19 cellular contexts compared by ENCODE assay signal in the genomic region with DNA sequence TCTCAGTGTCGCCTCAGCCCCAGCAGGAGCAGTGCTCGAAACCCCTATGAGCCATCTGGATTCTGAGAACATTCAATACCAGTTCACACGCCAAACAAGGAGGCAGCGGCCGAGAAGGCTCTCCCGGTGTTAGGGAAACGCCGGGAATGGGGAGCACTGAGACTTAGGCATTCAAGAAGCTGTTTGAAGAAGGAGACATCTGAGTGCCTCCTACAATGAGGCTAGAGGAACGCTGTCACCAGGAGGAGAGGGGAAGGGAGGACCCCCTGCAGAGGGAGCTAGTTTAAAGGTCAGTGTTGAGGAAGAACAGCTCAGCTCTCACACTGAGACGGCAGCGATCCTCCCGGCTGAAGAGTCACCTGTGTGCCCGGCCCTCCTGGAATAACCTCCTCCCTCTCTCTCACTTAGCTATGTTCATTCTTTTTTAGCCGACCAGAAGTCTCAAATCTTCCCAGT.
"Had no signal": no experiment of that assay in that cellular context is flagged by ENCODE, and none has a peak within 500 bp of the region (broad histone marks: within the 10 kb centered on the region; RNA-seq: fewer than 3 reads in every experiment).

No MANE protein-coding gene starts in this region.

- H3K4me1 ChIP-seq: ascending aorta, breast epithelium, pancreas, psoas muscle, tibial artery had no signal

- H3K36me3 Mint-ChIP-seq: activated naive CD4-positive, alpha-beta T cell treated with anti-CD3 and anti-CD28 coated beads, Interleukin-2, amount 50 U/mL, for 72 hours; mesothelial cell of epicardium; natural killer cell; WTC11 had no signal

- H3K4me3 ChIP-seq: ascending aorta, breast epithelium, lung, pancreas, psoas muscle, tibial artery had no signal

- FAIRE-seq: pancreas had no signal

- H3K27ac ChIP-seq: ascending aorta, breast epithelium, neutrophil, pancreas, psoas muscle, tibial artery had no signal

- H3K27me3 Mint-ChIP-seq: stimulated activated naive CD8-positive, alpha-beta T cell treated with anti-CD3 and anti-CD28 coated beads, Interleukin-15, amount 100 ng/mL, for 72 hours had no signal

- H3K27ac Mint-ChIP-seq: activated naive CD4-positive, alpha-beta T cell treated with anti-CD3 and anti-CD28 coated beads, Interleukin-2, amount 50 U/mL, for 72 hours; mesothelial cell of epicardium; natural killer cell; stimulated activated naive CD8-positive, alpha-beta T cell treated with anti-CD3 and anti-CD28 coated beads, Interleukin-15, amount 100 ng/mL, for 72 hours; T-helper 1 cell treated with Interleukin-12 subunit alpha and Interleukin-12 subunit beta and Interleukin-4 antibody, amounts not matched to agents 30 μg/mL and 1 μg/mL, for 36 hours; WTC11 had no signal

- ATAC-seq: activated naive CD4-positive, alpha-beta T cell treated with anti-CD3 and anti-CD28 coated beads, Interleukin-2, amount 50 U/mL, for 72 hours; natural killer cell; right cardiac atrium; stimulated activated naive CD8-positive, alpha-beta T cell treated with anti-CD3 and anti-CD28 coated beads, Interleukin-15, amount 100 ng/mL, for 72 hours had no signal

- H3K27me3 ChIP-seq: ascending aorta, breast epithelium, neutrophil, pancreas had no signal

- H3K9me3 ChIP-seq: ascending aorta, breast epithelium, neutrophil, pancreas, psoas muscle, tibial artery had no signal

- DNase-seq: activated CD4-positive, alpha-beta T cell treated with anti-CD3 and anti-CD28 coated beads, Interleukin-2, amount 50 U/mL, for 4 hours; activated T-cell treated with anti-CD3 and anti-CD28 coated beads for 4 hours; effector CD4-positive, alpha-beta T cell; natural killer cell; psoas muscle; right cardiac atrium; stimulated activated CD4-positive, alpha-beta T cell treated with anti-CD3 and anti-CD28 coated beads, Interleukin-1b, Interleukin-23, amount 100 ng/mL, for 48 hours; stimulated activated naive CD8-positive, alpha-beta T cell treated with anti-CD3 and anti-CD28 coated beads, Interleukin-15, amount 100 ng/mL, for 72 hours; T1000 had no signal

- H3K9me3 Mint-ChIP-seq: activated naive CD4-positive, alpha-beta T cell treated with anti-CD3 and anti-CD28 coated beads, Interleukin-2, amount 50 U/mL, for 72 hours; mesothelial cell of epicardium; natural killer cell; stimulated activated naive CD8-positive, alpha-beta T cell treated with anti-CD3 and anti-CD28 coated beads, Interleukin-15, amount 100 ng/mL, for 72 hours; T-helper 1 cell treated with Interleukin-12 subunit alpha and Interleukin-12 subunit beta and Interleukin-4 antibody, amounts not matched to agents 30 μg/mL and 1 μg/mL, for 36 hours; WTC11 had no signal

- H3K4me3 Mint-ChIP-seq: mesothelial cell of epicardium; natural killer cell; stimulated activated naive CD8-positive, alpha-beta T cell treated with anti-CD3 and anti-CD28 coated beads, Interleukin-15, amount 100 ng/mL, for 72 hours; T-helper 1 cell treated with Interleukin-12 subunit alpha and Interleukin-12 subunit beta and Interleukin-4 antibody, amounts not matched to agents 30 μg/mL and 1 μg/mL, for 36 hours; WTC11 had no signal

- H3K4me1 Mint-ChIP-seq: mesothelial cell of epicardium; natural killer cell; stimulated activated naive CD8-positive, alpha-beta T cell treated with anti-CD3 and anti-CD28 coated beads, Interleukin-15, amount 100 ng/mL, for 72 hours had no signal

- H3K36me3 ChIP-seq: ascending aorta, breast epithelium, neutrophil, pancreas, tibial artery had no signal
